In the genomic region with DNA sequence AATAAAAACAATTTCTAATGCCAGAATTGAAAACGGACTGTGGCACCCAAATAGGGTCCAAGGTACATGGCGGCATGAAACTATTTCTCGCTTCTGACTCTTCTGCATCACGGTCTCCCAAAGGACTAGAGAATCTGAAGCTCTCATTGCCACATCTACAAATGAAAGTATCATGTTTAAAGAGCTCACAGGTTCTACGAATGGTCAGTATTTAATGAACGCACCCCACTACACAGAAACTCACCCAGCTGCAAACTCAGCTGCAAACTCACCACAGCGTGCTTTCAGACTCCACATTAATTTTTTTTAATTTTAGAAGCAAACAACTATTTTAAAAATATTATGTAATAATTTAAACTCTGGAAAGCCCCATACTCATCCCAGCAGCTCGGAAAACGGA, we compare ENCODE assay signal across 8 cellular contexts. TPM values are rescaled to one million over a fixed set of nuclear protein-coding genes. Genes with fewer than 3 reads are reported as not detected.
DNase-seq lines count a peak whose midpoint lies in the region; ATAC-seq and TF ChIP-seq lines count a peak whose summit lies in the region.

No MANE protein-coding gene starts in this region.

- H3K4me1 Mint-ChIP-seq in CD4-positive, alpha-beta T cell (ENCODE audit: low read depth), result peaks cover 77% of the 10 kb centered on the region
- peaks cover 48% of the 10 kb centered on the region for H3K4me1 Mint-ChIP-seq in activated T-helper 1 cell treated with anti-CD3 and anti-CD28 coated beads, Interleukin-12 subunit alpha, Interleukin-12 subunit beta, Interleukin-2, Interleukin-4 antibody, amounts not matched to agents 30 ng/mL and 10 ng/mL and 1 ng/mL, durations not matched to agents 14 hours and 24 hours and 36 hours (ENCODE audit: low read depth)

- H3K27ac Mint-ChIP-seq in CD4-positive, alpha-beta T cell, result peak overlapping the region; percentile 99
- peak overlapping the region; percentile 100 for H3K27ac Mint-ChIP-seq in activated T-helper 1 cell treated with anti-CD3 and anti-CD28 coated beads, Interleukin-12 subunit alpha, Interleukin-12 subunit beta, Interleukin-2, Interleukin-4 antibody, amounts not matched to agents 30 ng/mL and 10 ng/mL and 1 ng/mL, durations not matched to agents 14 hours and 24 hours and 36 hours

- H3K4me1 ChIP-seq in iPS-20b (ENCODE audit: insufficient read depth, low read length), result peaks cover 7% of the 10 kb centered on the region; the same call in 1 of the 2 replicates

- H3K27ac ChIP-seq in CD4-positive, alpha-beta T cell (ENCODE audit: low read depth, low read length), result peak overlapping the region; percentile 94
- no peak overlapping the region for H3K27ac ChIP-seq in iPS-20b (ENCODE audit: low read length)
- peak overlapping the region; percentile 97 for H3K27ac ChIP-seq in substantia nigra (ENCODE audit: low read depth, low read length, poor library complexity, severe bottlenecking)

- intact Hi-C loops in CD4-positive, alpha-beta T cell (cut with DNase I, micrococcal nuclease), result loop anchor here (2.0 to 5.0 kb wide), 5 partner anchors 46 to 117 kb away; partner anchors contain the start of genes NIFK (in 1 of the 2) and RNU4ATAC (in 1 of the 2)
- intact Hi-C loops in activated T-helper 1 cell treated with anti-CD3 and anti-CD28 coated beads, Interleukin-12 subunit alpha, Interleukin-12 subunit beta, Interleukin-2, Interleukin-4 antibody, amounts not matched to agents 30 ng/mL and 10 ng/mL and 1 ng/mL, durations not matched to agents 14 hours and 24 hours and 36 hours (cut with micrococcal nuclease), result loop anchor here (1.0 kb wide), 1 partner anchor 52 kb away; no protein-coding TSS in a partner anchor

- H3K9me3 ChIP-seq in CD4-positive, alpha-beta T cell (ENCODE audit: control insufficient read depth, low read length), result no peaks in the 10 kb centered on the region
- H3K9me3 ChIP-seq in iPS-20b (ENCODE audit: insufficient read depth, low read depth, low read length), result no peaks in the 10 kb centered on the region

- H3K9me3 Mint-ChIP-seq in CD4-positive, alpha-beta T cell, result no peaks in the 10 kb centered on the region
- no peaks in the 10 kb centered on the region for H3K9me3 Mint-ChIP-seq in activated T-helper 1 cell treated with anti-CD3 and anti-CD28 coated beads, Interleukin-12 subunit alpha, Interleukin-12 subunit beta, Interleukin-2, Interleukin-4 antibody, amounts not matched to agents 30 ng/mL and 10 ng/mL and 1 ng/mL, durations not matched to agents 14 hours and 24 hours and 36 hours

- no peak for TF ChIP-seq CTCF in CD4-positive, alpha-beta T cell (IDR thresholded peaks at IDR 0.05)

- peaks cover 38% of the 10 kb centered on the region for H3K36me3 Mint-ChIP-seq in CD4-positive, alpha-beta T cell (ENCODE audit: low read depth)
- peaks cover 26% of the 10 kb centered on the region for H3K36me3 Mint-ChIP-seq in activated T-helper 1 cell treated with anti-CD3 and anti-CD28 coated beads, Interleukin-12 subunit alpha, Interleukin-12 subunit beta, Interleukin-2, Interleukin-4 antibody, amounts not matched to agents 30 ng/mL and 10 ng/mL and 1 ng/mL, durations not matched to agents 14 hours and 24 hours and 36 hours (ENCODE audit: low read depth)

- ATAC-seq in CD4-positive, alpha-beta T cell (ENCODE audit: poor library complexity), result no peak
- ATAC-seq in GM19463 (IDR thresholded peaks at IDR 0.05; ENCODE audit: unreplicated experiment) (no peak), esophagus mucosa (no peak)

- peak overlapping the region; percentile 83 for H3K4me3 ChIP-seq in iPS-20b (ENCODE audit: low read length)

- no peaks in the 10 kb centered on the region for H3K36me3 ChIP-seq in iPS-20b (ENCODE audit: insufficient read depth, low read depth, low read length)

- POLR2A ChIA-PET in CD4-positive, alpha-beta T cell (lab: Charles Lee), result interaction anchor here (0.7 to 4.4 kb wide), 8 partner anchors 33 to 117 kb away, joined by 3 to 154 read pairs (median 14); partner anchors contain the start of genes NIFK, RNU4ATAC and TSN

- H3K4me3 Mint-ChIP-seq in CD4-positive, alpha-beta T cell, result peak overlapping the region; percentile 98
- peak overlapping the region; percentile 97 for H3K4me3 Mint-ChIP-seq in activated T-helper 1 cell treated with anti-CD3 and anti-CD28 coated beads, Interleukin-12 subunit alpha, Interleukin-12 subunit beta, Interleukin-2, Interleukin-4 antibody, amounts not matched to agents 30 ng/mL and 10 ng/mL and 1 ng/mL, durations not matched to agents 14 hours and 24 hours and 36 hours

- H3K27me3 Mint-ChIP-seq in CD4-positive, alpha-beta T cell, result peaks cover 4% of the 10 kb centered on the region
- H3K27me3 Mint-ChIP-seq in activated T-helper 1 cell treated with anti-CD3 and anti-CD28 coated beads, Interleukin-12 subunit alpha, Interleukin-12 subunit beta, Interleukin-2, Interleukin-4 antibody, amounts not matched to agents 30 ng/mL and 10 ng/mL and 1 ng/mL, durations not matched to agents 14 hours and 24 hours and 36 hours (ENCODE audit: insufficient read depth), result no peaks in the 10 kb centered on the region

- CTCF ChIA-PET in CD4-positive, alpha-beta T cell (lab: Charles Lee), result interaction anchor here (3.3 kb wide), 1 partner anchor 117 kb away, joined by 19 read pairs; the partner anchor contains the start of gene RNU4ATAC

- DNase-seq in CD4-positive, alpha-beta T cell, result no peak
- DNase-seq in HCEC 1CT (peak; percentile 20), substantia nigra (lab: John Stamatoyannopoulos, UW) (peak in 1 of 49 donors; percentile 20), iPS-NIHi7 (ENCODE audit: extremely low spot score) (no peak)
- DNase-seq in activated T-helper 1 cell treated with anti-CD3 and anti-CD28 coated beads, Interleukin-12 subunit alpha, Interleukin-12 subunit beta, Interleukin-2, Interleukin-4 antibody, amounts not matched to agents 30 ng/mL and 10 ng/mL and 1 ng/mL, durations not matched to agents 14 hours and 24 hours and 36 hours (ENCODE audit: low spot score), result no peak

- no peaks in the 10 kb centered on the region for H3K27me3 ChIP-seq in CD4-positive, alpha-beta T cell (ENCODE audit: control insufficient read depth, insufficient read depth, low read length)
- no peaks in the 10 kb centered on the region for H3K27me3 ChIP-seq in iPS-20b (ENCODE audit: insufficient read depth, low read length)

- H3K9ac ChIP-seq in iPS-20b (ENCODE audit: low read depth, low read length), result peak overlapping the region; percentile 87

RNA-seq across cellular contexts. Expression of gene CLASP1, which starts 1.1 kb away (rescaled TPM):
- 10 to 100 TPM; 58.0 to 58.5 TPM for total RNA-seq in CD4-positive, alpha-beta T cell
- 62.6 and 72.6 TPM in 2 replicates for total RNA-seq in activated T-helper 1 cell treated with anti-CD3 and anti-CD28 coated beads, Interleukin-12 subunit alpha, Interleukin-12 subunit beta, Interleukin-2, Interleukin-4 antibody, amounts not matched to agents 30 ng/mL and 10 ng/mL and 1 ng/mL, durations not matched to agents 14 hours and 24 hours and 36 hours
- total RNA-seq in esophagus mucosa, result 31.0 TPM
